ENCODE assay signal across 1 cellular context in the genomic region with DNA sequence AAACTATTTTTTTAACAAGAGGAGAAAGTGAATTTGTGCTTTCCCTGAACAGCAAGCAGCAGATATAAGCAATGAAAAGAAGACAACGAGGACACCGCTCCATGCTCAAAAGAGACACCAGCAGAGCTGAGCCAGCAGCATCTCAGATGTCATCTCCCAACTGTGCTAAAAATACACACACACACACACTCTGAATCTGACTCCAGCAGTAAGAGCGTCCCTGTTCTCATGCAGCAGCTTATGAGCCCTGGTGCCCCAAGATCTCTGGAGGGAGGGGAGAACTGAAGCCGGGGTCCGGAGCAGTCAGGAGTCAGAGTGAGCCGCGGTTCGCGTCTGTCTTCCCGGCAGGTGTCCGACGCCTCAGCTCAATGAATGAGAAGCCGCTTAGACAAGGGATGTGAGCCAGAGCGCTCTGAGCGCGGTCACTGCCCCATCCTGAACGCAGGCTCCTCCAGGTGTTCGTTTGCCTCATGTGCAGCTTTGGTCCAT.
TF ChIP-seq lines count a peak whose summit lies in the region.

No MANE protein-coding gene starts in this region.

TF ChIP-seq in WTC11, 78 proteins besides CTCF, POLR2A, EP300 and RAD21 (continued from another document):
- TF ChIP-seq ZNF138 (CRISPR knock-in tag; conservative IDR thresholded peaks at IDR 0.05): no peak
- TF ChIP-seq ZNF317 (CRISPR knock-in tag; IDR thresholded peaks at IDR 0.05; ENCODE audit: borderline replicate concordance, low read depth): no peak
- no peak for TF ChIP-seq ZNF416 (CRISPR knock-in tag; IDR thresholded peaks at IDR 0.05)
- no peak for TF ChIP-seq SMAD4 (CRISPR knock-in tag; IDR thresholded peaks at IDR 0.05)
